ENCODE assay signal across 21 cellular contexts in the genomic region with DNA sequence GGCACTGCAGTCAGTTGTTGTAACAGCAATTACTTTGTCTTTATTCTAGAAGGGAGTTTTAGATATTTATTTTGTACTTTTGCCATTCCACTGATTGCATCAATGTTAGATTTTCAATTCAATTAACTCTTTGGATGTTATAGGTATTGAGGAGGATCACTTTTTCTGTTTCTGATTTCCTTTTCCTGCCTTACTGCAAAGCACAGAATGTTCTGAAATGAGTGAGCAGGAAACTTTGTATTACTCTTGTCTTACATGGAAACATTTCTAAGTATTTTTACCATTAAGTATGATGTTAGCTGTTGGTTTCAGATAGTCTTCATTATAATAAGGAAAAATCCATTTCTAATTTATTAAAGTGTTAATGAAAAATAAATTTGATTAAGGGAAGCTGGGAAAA.
DNase-seq lines count a peak whose midpoint lies in the region; ATAC-seq, FAIRE-seq and TF ChIP-seq lines count a peak whose summit lies in the region.
"Had no signal": no experiment of that assay in that cellular context is flagged by ENCODE, and none has a peak within 500 bp of the region (broad histone marks: within the 10 kb centered on the region; RNA-seq: fewer than 3 reads in every experiment).

No MANE protein-coding gene starts in this region.

- H3K36me3 ChIP-seq in GM23338 (ENCODE audit: insufficient read depth) (no peaks in the 10 kb centered on the region), OCI-LY1 (ENCODE audit: insufficient read depth, low read length) (no peaks in the 10 kb centered on the region)
- H3K36me3 ChIP-seq: BE2C had no signal

- H3K4me1 Mint-ChIP-seq in GM23338 (peaks cover 52% of the 10 kb centered on the region), nephron progenitor cell (peaks cover 49% of the 10 kb centered on the region), natural killer cell (no peaks in the 10 kb centered on the region)
- peaks cover 36% of the 10 kb centered on the region for H3K4me1 Mint-ChIP-seq in activated T-helper 1 cell treated with anti-CD3 and anti-CD28 coated beads, Interleukin-12 subunit alpha, Interleukin-12 subunit beta, Interleukin-2, Interleukin-4 antibody, amounts not matched to agents 30 ng/mL and 10 ng/mL and 1 ng/mL, durations not matched to agents 14 hours and 24 hours and 36 hours (ENCODE audit: low read depth)

- H3F3A ChIP-seq in GM23338 (replicated peaks; ENCODE audit: low read depth) (no peaks in the 10 kb centered on the region), OCI-LY1 (ENCODE audit: insufficient read depth, low read length) (0 out of 2 replicates have a peak, but pooled peaks cover 6% of the 10 kb centered on the region)

- H3K9me3 ChIP-seq in OCI-LY1 (ENCODE audit: low read length): no peaks in the 10 kb centered on the region
- H3K9me3 ChIP-seq: BE2C had no signal

- H3K27me3 ChIP-seq in GM23338 (ENCODE audit: insufficient read depth) (no peaks in the 10 kb centered on the region), OCI-LY1 (ENCODE audit: insufficient read depth, low read length) (no peaks in the 10 kb centered on the region)
- H3K27me3 ChIP-seq: BE2C had no signal

- peak overlapping the region; percentile 59 for H3K4me2 ChIP-seq in GM23338
- H3K4me2 ChIP-seq in OCI-LY1 (ENCODE audit: low read length): peak overlapping the region; percentile 17; the same call in 1 of the 2 replicates

- H2AFZ ChIP-seq in GM23338: no peak overlapping the region
- H2AFZ ChIP-seq in OCI-LY1 (ENCODE audit: low read length): no peak overlapping the region
- H2AFZ ChIP-seq: GM23248 had no signal

- H3K79me2 ChIP-seq in GM23338 (replicated peaks; ENCODE audit: insufficient read depth): peaks cover 100% of the 10 kb centered on the region
- peaks cover 54% of the 10 kb centered on the region for H3K79me2 ChIP-seq in OCI-LY1 (ENCODE audit: insufficient read depth, low read length)

- in situ Hi-C loops in GM13977 (cut with MboI; ENCODE audit: low pct_unique_long_range_greater_than_20kb, low sequenced_read_pairs, unreplicated experiment): no loop called here

- no peak for ATAC-seq in GM23338
- no peak for ATAC-seq in natural killer cell
- ATAC-seq: SK-N-SH treated with all-trans-retinoic acid at 6 μM for 48 hours had no signal

- no peak for FAIRE-seq in H54 (lab: Jason Lieb, UNC)
- FAIRE-seq: D721Med, RCC 7860 had no signal

- H3K27ac Mint-ChIP-seq in GM23338: peak overlapping the region; percentile 81
- no peak overlapping the region for H3K27ac Mint-ChIP-seq in activated T-helper 1 cell treated with anti-CD3 and anti-CD28 coated beads, Interleukin-12 subunit alpha, Interleukin-12 subunit beta, Interleukin-2, Interleukin-4 antibody, amounts not matched to agents 30 ng/mL and 10 ng/mL and 1 ng/mL, durations not matched to agents 14 hours and 24 hours and 36 hours
- H3K27ac Mint-ChIP-seq in nephron progenitor cell: peak overlapping the region; percentile 36
- H3K27ac Mint-ChIP-seq in natural killer cell: no peak overlapping the region
- H3K27ac Mint-ChIP-seq: CD4-positive, alpha-beta T cell had no signal

- H4K20me1 ChIP-seq in GM23338 (replicated peaks; ENCODE audit: insufficient read depth) (peaks cover 27% of the 10 kb centered on the region), OCI-LY1 (ENCODE audit: insufficient read depth, low read length) (no peaks in the 10 kb centered on the region)

- intact Hi-C loops in activated T-helper 1 cell treated with anti-CD3 and anti-CD28 coated beads, Interleukin-12 subunit alpha, Interleukin-12 subunit beta, Interleukin-2, Interleukin-4 antibody, amounts not matched to agents 30 ng/mL and 10 ng/mL and 1 ng/mL, durations not matched to agents 14 hours and 24 hours and 36 hours (cut with micrococcal nuclease): no loop called here
- intact Hi-C loops in natural killer cell (cut with micrococcal nuclease): no loop called here

- DNase-seq in GM23338 (ENCODE audit: low spot score): no peak
- DNase-seq in activated T-helper 1 cell treated with anti-CD3 and anti-CD28 coated beads, Interleukin-12 subunit alpha, Interleukin-12 subunit beta, Interleukin-2, Interleukin-4 antibody, amounts not matched to agents 30 ng/mL and 10 ng/mL and 1 ng/mL, durations not matched to agents 14 hours and 24 hours and 36 hours (ENCODE audit: low spot score): no peak
- DNase-seq in nephron progenitor cell: no peak
- no peak for DNase-seq in H54 (ENCODE audit: insufficient read length, low spot score)
- DNase-seq in GM13977 (ENCODE audit: low spot score): no peak
- no peak for DNase-seq in natural killer cell
- DNase-seq in DMS114 treated with DMSO at 0.1 percent for 48 hours (lab: John Stamatoyannopoulos, UW; ENCODE audit: unreplicated experiment): no peak
- DNase-seq: BE2C; CD4-positive, alpha-beta T cell; DMS79 treated with DMSO at 0.1 percent for 48 hours; GM23248; KG1; NCI-H1092; NCI-H1694; NCI-H2107; NCI-H524; SHP77 had no signal

- H3K9ac ChIP-seq in OCI-LY1 (ENCODE audit: low read length): peak overlapping the region; percentile 40; the same call in 1 of the 2 replicates
- H3K9ac ChIP-seq: GM23248 had no signal

- H3K36me3 Mint-ChIP-seq in GM23338 (ENCODE audit: low read depth): no peaks in the 10 kb centered on the region; the same call in 2 of the 3 replicates
- no peaks in the 10 kb centered on the region for H3K36me3 Mint-ChIP-seq in activated T-helper 1 cell treated with anti-CD3 and anti-CD28 coated beads, Interleukin-12 subunit alpha, Interleukin-12 subunit beta, Interleukin-2, Interleukin-4 antibody, amounts not matched to agents 30 ng/mL and 10 ng/mL and 1 ng/mL, durations not matched to agents 14 hours and 24 hours and 36 hours (ENCODE audit: low read depth)
- no peaks in the 10 kb centered on the region for H3K36me3 Mint-ChIP-seq in nephron progenitor cell (ENCODE audit: low read depth)
- H3K36me3 Mint-ChIP-seq in natural killer cell: no peaks in the 10 kb centered on the region

- no peak for TF ChIP-seq POLR2A in H54 (IDR thresholded peaks at IDR 0.05; ENCODE audit: low read depth, low read length)

- TF ChIP-seq CTCF in GM23338 (conservative IDR thresholded peaks at IDR 0.05; ENCODE audit: low read depth in 2 of 2) (no peak), OCI-LY1 (IDR thresholded peaks at IDR 0.05; ENCODE audit: low read length) (no peak), nephron progenitor cell (IDR thresholded peaks at IDR 0.05) (no peak), GM13977 (IDR thresholded peaks at IDR 0.05; ENCODE audit: extremely low read depth, insufficient read depth, missing control alignments) (no peak), natural killer cell (IDR thresholded peaks at IDR 0.05) (no peak)

- H3K9me2 ChIP-seq in GM23338 (ENCODE audit: insufficient read depth) (no peaks in the 10 kb centered on the region), OCI-LY1 (ENCODE audit: low read depth, low read length) (no peaks in the 10 kb centered on the region)

- H3K4me3 Mint-ChIP-seq in GM23338: no peak overlapping the region
- H3K4me3 Mint-ChIP-seq in activated T-helper 1 cell treated with anti-CD3 and anti-CD28 coated beads, Interleukin-12 subunit alpha, Interleukin-12 subunit beta, Interleukin-2, Interleukin-4 antibody, amounts not matched to agents 30 ng/mL and 10 ng/mL and 1 ng/mL, durations not matched to agents 14 hours and 24 hours and 36 hours: peak overlapping the region; percentile 11
- no peak overlapping the region for H3K4me3 Mint-ChIP-seq in nephron progenitor cell
- H3K4me3 Mint-ChIP-seq in natural killer cell: no peak overlapping the region
- H3K4me3 Mint-ChIP-seq: CD4-positive, alpha-beta T cell had no signal

- H3K9me3 Mint-ChIP-seq in GM23338 (no peaks in the 10 kb centered on the region), nephron progenitor cell (no peaks in the 10 kb centered on the region), natural killer cell (no peaks in the 10 kb centered on the region)
- no peaks in the 10 kb centered on the region for H3K9me3 Mint-ChIP-seq in activated T-helper 1 cell treated with anti-CD3 and anti-CD28 coated beads, Interleukin-12 subunit alpha, Interleukin-12 subunit beta, Interleukin-2, Interleukin-4 antibody, amounts not matched to agents 30 ng/mL and 10 ng/mL and 1 ng/mL, durations not matched to agents 14 hours and 24 hours and 36 hours
- H3K9me3 Mint-ChIP-seq: CD4-positive, alpha-beta T cell had no signal

- H3K4me3 ChIP-seq in GM23338 (no peak overlapping the region), OCI-LY1 (ENCODE audit: low read depth, low read length, poor library complexity, severe bottlenecking) (no peak overlapping the region)
- H3K4me3 ChIP-seq: GM23248 had no signal

- no peaks in the 10 kb centered on the region for H3K27me3 Mint-ChIP-seq in GM23338 (ENCODE audit: insufficient read depth, low read depth, poor library complexity)
- H3K27me3 Mint-ChIP-seq in activated T-helper 1 cell treated with anti-CD3 and anti-CD28 coated beads, Interleukin-12 subunit alpha, Interleukin-12 subunit beta, Interleukin-2, Interleukin-4 antibody, amounts not matched to agents 30 ng/mL and 10 ng/mL and 1 ng/mL, durations not matched to agents 14 hours and 24 hours and 36 hours (ENCODE audit: insufficient read depth): peaks cover 2% of the 10 kb centered on the region
- H3K27me3 Mint-ChIP-seq in nephron progenitor cell (ENCODE audit: low read depth, poor library complexity): no peaks in the 10 kb centered on the region
- peaks cover 6 to 9% of the 10 kb centered on the region in 2 donors for H3K27me3 Mint-ChIP-seq in natural killer cell (ENCODE audit: low read depth in 2 of 2)
- H3K27me3 Mint-ChIP-seq: CD4-positive, alpha-beta T cell had no signal

- H3K4me1 ChIP-seq in GM23338 (ENCODE audit: insufficient read depth): peaks cover 60% of the 10 kb centered on the region
- peaks cover 96% of the 10 kb centered on the region for H3K4me1 ChIP-seq in OCI-LY1 (ENCODE audit: insufficient read depth, low read length, severe bottlenecking)
- H3K4me1 ChIP-seq: BE2C had no signal

- H3K27ac ChIP-seq in GM23338 (ENCODE audit: low read depth) (peak overlapping the region; percentile 80), OCI-LY1 (ENCODE audit: low read depth, low read length, poor library complexity, severe bottlenecking) (peak overlapping the region; percentile 76)
- H3K27ac ChIP-seq: GM23248 had no signal

TF ChIP-seq in GM23338, 12 proteins besides CTCF, POLR2A, EP300 and RAD21 (continues in another document):
- TF ChIP-seq ZNF114 (CRISPR knock-in tag; IDR thresholded peaks at IDR 0.05) (no peak), CREB1 (CRISPR knock-in tag; IDR thresholded peaks at IDR 0.05; ENCODE audit: low read depth) (no peak)

Comparison
In these comparisons a context has a peak if more than half of its experiments do, and no peak if none do; other contexts are left out.
1. H3K27ac Mint-ChIP-seq: peak in GM23338 (single experiment) and nephron progenitor cell (single experiment); none in activated T-helper 1 cell treated with anti-CD3 and anti-CD28 coated beads, Interleukin-12 subunit alpha, Interleukin-12 subunit beta, Interleukin-2, Interleukin-4 antibody, amounts not matched to agents 30 ng/mL and 10 ng/mL and 1 ng/mL, durations not matched to agents 14 hours and 24 hours and 36 hours (single experiment) and natural killer cell (0 of 2).